ENCODE assay signal across 16 cellular contexts in the genomic region with DNA sequence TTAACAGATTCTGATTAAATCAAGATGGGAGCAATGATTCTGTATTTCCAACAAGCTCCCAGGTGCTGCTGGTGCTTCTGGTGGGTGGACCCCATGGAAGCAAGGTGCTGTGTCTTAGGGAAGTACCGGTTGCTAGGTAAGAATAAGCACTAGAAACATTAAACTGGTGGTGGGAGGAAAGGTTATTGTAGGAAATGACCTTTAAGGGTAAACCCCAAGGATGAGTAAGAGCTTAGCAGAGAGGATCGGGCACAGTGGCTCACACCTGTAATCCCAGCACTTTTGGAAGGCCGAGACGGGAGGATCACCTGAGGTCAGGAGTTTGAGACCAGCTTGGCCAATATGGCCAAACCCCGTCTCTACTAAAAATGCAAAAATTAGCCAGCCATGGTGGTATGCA.
"Had no signal": no experiment of that assay in that cellular context is flagged by ENCODE, and none has a peak within 500 bp of the region (broad histone marks: within the 10 kb centered on the region; RNA-seq: fewer than 3 reads in every experiment).

No MANE protein-coding gene starts in this region.

- H3K4me3 Mint-ChIP-seq: activated T-cell treated with anti-CD3 and anti-CD28 coated beads, Interleukin-2, amount 50 U/mL, for 4 hours; brain; dendritic cell treated with granulocyte-macrophage colony-stimulating factor and Interleukin-4, amounts not matched to agents 40 ng/mL and 50 ng/mL, for 4 days; effector memory CD8-positive, alpha-beta T cell; neural progenitor cell had no signal

- H3K4me3 ChIP-seq: gastrocnemius medialis, left ventricle myocardium inferior, neural progenitor cell, pancreas had no signal

- DNase-seq: activated gamma-delta T cell treated with Interleukin-2 at 50 U/mL for 16 hours; activated T-cell treated with anti-CD3 and anti-CD28 coated beads, Interleukin-2, amount 50 U/mL, for 4 hours; amniotic stem cell; effector memory CD8-positive, alpha-beta T cell; gastrocnemius medialis; islet precursor cell; left ventricle myocardium inferior; mesenchymal stem cell; pancreas; stimulated activated CD4-positive, alpha-beta T cell treated with anti-CD3 and anti-CD28 coated beads, Interleukin-4, amount 100 ng/mL, for 4 hours; T1000; trophoblast cell had no signal

- H3K4me1 ChIP-seq: gastrocnemius medialis had no signal

- ATAC-seq: activated T-cell treated with anti-CD3 and anti-CD28 coated beads, Interleukin-2, amount 50 U/mL, for 4 hours; effector memory CD8-positive, alpha-beta T cell; gastrocnemius medialis; pancreas had no signal

- H3K27me3 Mint-ChIP-seq: brain; dendritic cell treated with granulocyte-macrophage colony-stimulating factor and Interleukin-4, amounts not matched to agents 40 ng/mL and 50 ng/mL, for 4 days; effector memory CD8-positive, alpha-beta T cell had no signal

- H3K27ac Mint-ChIP-seq: dendritic cell treated with granulocyte-macrophage colony-stimulating factor and Interleukin-4, amounts not matched to agents 40 ng/mL and 50 ng/mL, for 4 days; neural progenitor cell had no signal

- H3K9me3 ChIP-seq: gastrocnemius medialis, left ventricle myocardium inferior, pancreas had no signal

- H3K36me3 ChIP-seq: neural progenitor cell, pancreas had no signal

- FAIRE-seq: pancreas had no signal

- H3K27me3 ChIP-seq: gastrocnemius medialis, neural progenitor cell, pancreas had no signal

- H3K9me3 Mint-ChIP-seq: activated T-cell treated with anti-CD3 and anti-CD28 coated beads, Interleukin-2, amount 50 U/mL, for 4 hours; dendritic cell treated with granulocyte-macrophage colony-stimulating factor and Interleukin-4, amounts not matched to agents 40 ng/mL and 50 ng/mL, for 4 days; effector memory CD8-positive, alpha-beta T cell had no signal

- H3K27ac ChIP-seq: epithelial cell of prostate, gastrocnemius medialis, left ventricle myocardium inferior, neural progenitor cell, pancreas had no signal
